Comparison of ENCODE assay signal across 25 cellular contexts in the genomic region with DNA sequence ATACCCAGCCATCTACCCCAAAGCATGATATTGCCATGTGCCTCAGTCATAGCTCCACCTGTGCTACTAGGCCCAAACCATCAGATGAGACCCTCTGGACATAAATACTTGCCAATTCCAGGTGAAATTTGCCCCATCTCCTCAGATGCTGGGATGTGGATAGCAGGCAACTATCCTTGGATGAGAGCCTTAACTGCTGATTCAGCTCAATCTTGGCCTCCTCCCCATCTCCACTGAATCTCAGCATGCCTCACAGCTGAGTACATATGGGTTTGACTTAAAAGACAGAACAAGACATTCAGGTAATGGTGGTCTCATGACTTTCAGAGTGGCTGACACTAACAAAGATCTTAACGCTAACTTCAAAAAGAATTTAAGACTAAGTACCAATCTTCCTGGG. TPM values are rescaled to one million over a fixed set of nuclear protein-coding genes. Genes with fewer than 3 reads are reported as not detected.
DNase-seq lines count a peak whose midpoint lies in the region; ATAC-seq, FAIRE-seq and TF ChIP-seq lines count a peak whose summit lies in the region.
"Had no signal": no experiment of that assay in that cellular context is flagged by ENCODE, and none has a peak within 500 bp of the region (broad histone marks: within the 10 kb centered on the region; RNA-seq: fewer than 3 reads in every experiment).

No MANE protein-coding gene starts in this region.

- TF ChIP-seq POLR2A in HepG2 (IDR thresholded peaks at IDR 0.05; ENCODE audit: insufficient read depth in 1 of 2, low read depth in 2 of 2, low read length in 2 of 2) (no peak), right lobe of liver (IDR thresholded peaks at IDR 0.05) (no peak), K562 (conservative IDR thresholded peaks at IDR 0.05) (no peak)

- H3K79me2 ChIP-seq in HepG2 (ENCODE audit: insufficient read depth, low read length) (no peaks in the 10 kb centered on the region), K562 (ENCODE audit: control insufficient read depth, insufficient read depth, low read length) (no peaks in the 10 kb centered on the region)

- in situ Hi-C loops in HepG2 (cut with HindIII; ENCODE audit: extremely low pct_ligation_motif_present, low pct_unique_long_range_greater_than_20kb): no loop called here
- in situ Hi-C loops in K562 (cut with MboI): no loop called here

- 100% methylated on average over 1 of the region's 1 CpG for WGBS in HepG2 (ENCODE audit: low lambda C conversion rate)
- WGBS in right lobe of liver (ENCODE audit: insufficient coverage, low coverage, low lambda C conversion rate, missing lambda C conversion rate): 73% methylated on average over 1 of the region's 1 CpG
- WGBS in K562 (ENCODE audit: insufficient coverage, low coverage, missing lambda C conversion rate): 0% methylated on average over 1 of the region's 1 CpG

- H4K20me1 ChIP-seq in HepG2 (ENCODE audit: insufficient read depth, low read length): no peaks in the 10 kb centered on the region
- H4K20me1 ChIP-seq in K562 (replicated peaks; ENCODE audit: control insufficient read depth, insufficient read depth, low read length): no peaks in the 10 kb centered on the region
- H4K20me1 ChIP-seq: BLaER1 had no signal

- no peak for TF ChIP-seq RAD21 in HepG2 (CRISPR knock-in tag; IDR thresholded peaks at IDR 0.05)
- TF ChIP-seq RAD21 in K562 (CRISPR knock-in tag; conservative IDR thresholded peaks at IDR 0.05 in 1 of 2, IDR thresholded peaks at IDR 0.05 in 1 of 2): no peak

- no peaks in the 10 kb centered on the region for H3K9me1 ChIP-seq in K562 (ENCODE audit: control insufficient read depth, insufficient read depth, low read length)

- peaks cover 13% of the 10 kb centered on the region for H3K4me1 ChIP-seq in HepG2 (ENCODE audit: insufficient read depth, low read length)
- H3K4me1 ChIP-seq in right lobe of liver: no peaks in the 10 kb centered on the region
- no peaks in the 10 kb centered on the region for H3K4me1 ChIP-seq in K562 (replicated peaks in 1 of 2; ENCODE audit: control insufficient read depth in 2 of 2, insufficient read depth in 2 of 2, low read length in 2 of 2)
- H3K4me1 ChIP-seq: BE2C, BLaER1 had no signal

- intact Hi-C loops in HepG2 (cut with micrococcal nuclease; ENCODE audit: unreplicated experiment): no loop called here
- intact Hi-C loops in right lobe of liver (cut with DNase I): no loop called here
- intact Hi-C loops in K562 (cut with micrococcal nuclease): no loop called here

- FAIRE-seq in HepG2 (lab: Jason Lieb, UNC) (no peak), K562 (lab: Jason Lieb, UNC) (no peak)
- FAIRE-seq: GM12878, GM12892, GM18507 had no signal

- TF ChIP-seq EP300 in HepG2 (IDR thresholded peaks at IDR 0.05; ENCODE audit: low read depth in 2 of 2, low read length in 2 of 2): no peak
- no peak for TF ChIP-seq EP300 in HepG2 (CRISPR knock-in tag; IDR thresholded peaks at IDR 0.05; ENCODE audit: borderline replicate concordance)
- TF ChIP-seq EP300 in K562 (IDR thresholded peaks at IDR 0.05; ENCODE audit: low read length): no peak

- H3K4me3 ChIP-seq in HepG2 (replicated peaks in 1 of 3; ENCODE audit: insufficient read depth in 1 of 3, low read depth in 2 of 3, low read length in 3 of 3) (no peak overlapping the region), right lobe of liver (no peak overlapping the region), K562 (no peak overlapping the region)
- H3K4me3 ChIP-seq: BLaER1, GM12878 had no signal

- H3K9ac ChIP-seq in HepG2 (ENCODE audit: insufficient read depth, low read depth, low read length) (no peak overlapping the region), K562 (ENCODE audit: insufficient read depth in 1 of 2, low read depth in 2 of 2, low read length in 2 of 2) (no peak overlapping the region)
- H3K9ac ChIP-seq: BLaER1 had no signal

- H3K4me2 ChIP-seq in HepG2 (ENCODE audit: low read depth, low read length) (no peak overlapping the region), K562 (ENCODE audit: insufficient read depth, low read length) (no peak overlapping the region)
- H3K4me2 ChIP-seq: BLaER1 had no signal

- TF ChIP-seq CTCF in HepG2 (CRISPR knock-in tag; IDR thresholded peaks at IDR 0.05) (no peak), right lobe of liver (IDR thresholded peaks at IDR 0.05) (no peak), K562 (IDR thresholded peaks at IDR 0.05 in 2 of 3, conservative IDR thresholded peaks at IDR 0.05 in 1 of 3; ENCODE audit: insufficient read depth in 2 of 3, low read depth in 1 of 3, low read length in 3 of 3) (no peak)

- H3K36me3 ChIP-seq in HepG2 (replicated peaks in 1 of 2; ENCODE audit: control insufficient read depth in 1 of 2, insufficient read depth in 2 of 2, low read length in 2 of 2) (no peaks in the 10 kb centered on the region), right lobe of liver (no peaks in the 10 kb centered on the region), K562 (ENCODE audit: control insufficient read depth, insufficient read depth, low read length) (no peaks in the 10 kb centered on the region)
- H3K36me3 ChIP-seq: BE2C, BLaER1 had no signal

- no TSS peak for BruUV-seq in HepG2 (replicated peaks; lab: Mats Ljungman, UMichigan)
- BruUV-seq in K562 (replicated peaks; lab: Mats Ljungman, UMichigan): no TSS peak

- DNase-seq in HepG2 (ENCODE audit: low spot score) (no peak), right lobe of liver (no peak), K562 (ENCODE audit: extremely low read depth in 1 of 4, low spot score in 3 of 4) (no peak), NCI-H2081 treated with DMSO at 0.1 percent for 48 hours (lab: John Stamatoyannopoulos, UW) (no peak), caudate nucleus (lab: John Stamatoyannopoulos, UW) (no peak)
- DNase-seq: ACHN; BE2C; C1 segment of cervical spinal cord; CD4-positive, alpha-beta memory T cell; CD4-positive, CD25-positive, alpha-beta regulatory T cell; CD8-positive, alpha-beta memory T cell; COR-L47; DMS 273 treated with DMSO at 0.1 percent for 48 hours; DMS153; DMS53; DMS79; DND-41; EL; GDM1 had no signal

- CTCF ChIA-PET in HepG2 (lab: Yijun Ruan, JAX; ENCODE audit: low intra/inter-chr PET ratio, low total read pairs): no interaction called here
- CTCF ChIA-PET in K562 (lab: Yijun Ruan, JAX; ENCODE audit: low intra/inter-chr PET ratio): no interaction called here

- no peaks in the 10 kb centered on the region for H3K9me3 ChIP-seq in HepG2 (ENCODE audit: low read length)
- H3K9me3 ChIP-seq in right lobe of liver: no peaks in the 10 kb centered on the region
- no peaks in the 10 kb centered on the region for H3K9me3 ChIP-seq in K562 (replicated peaks; ENCODE audit: control insufficient read depth, insufficient read depth, low read depth, low read length)
- H3K9me3 ChIP-seq: BE2C, BLaER1 had no signal

- POLR2A ChIA-PET in HepG2 (lab: Yijun Ruan, JAX): no interaction called here
- POLR2A ChIA-PET in K562 (lab: Yijun Ruan, JAX): no interaction called here

- H3K27ac ChIP-seq in HepG2 (ENCODE audit: extremely low read length, insufficient read depth, low read length) (no peak overlapping the region), right lobe of liver (no peak overlapping the region), K562 (ENCODE audit: extremely low read depth, low read depth, low read length) (no peak overlapping the region), caudate nucleus (ENCODE audit: low read depth, low read length) (no peak overlapping the region)
- H3K27ac ChIP-seq: 22Rv1, BLaER1 had no signal

- H2AFZ ChIP-seq in HepG2 (ENCODE audit: low read length) (no peak overlapping the region), K562 (ENCODE audit: low read depth, low read length) (no peak overlapping the region)

- ATAC-seq in HepG2 (no peak), right lobe of liver (no peak), K562 (no peak)
- ATAC-seq: GM12878 had no signal

- H3K27me3 ChIP-seq in HepG2 (ENCODE audit: control insufficient read depth in 1 of 2, insufficient read depth in 2 of 2, low read length in 2 of 2): no peaks in the 10 kb centered on the region
- H3K27me3 ChIP-seq in right lobe of liver: no peaks in the 10 kb centered on the region
- H3K27me3 ChIP-seq in K562 (ENCODE audit: control insufficient read depth in 2 of 2, insufficient read depth in 2 of 2, low read length in 2 of 2): no peaks in the 10 kb centered on the region
- H3K27me3 ChIP-seq: BE2C, BLaER1 had no signal

RNA-seq across cellular contexts. Expression of a gene that starts 50.8 kb away (rescaled TPM):
- total RNA-seq in HepG2 (2016; rRNA removed; fragmentation: Illumina TruSeq; extraction: Trizol) (1.6 and 2.4 TPM in 2 replicates), right lobe of liver (1 to 10 TPM; 1.2 to 3.2 (median 1.8) TPM), K562 (2014; rRNA removed) (1.2 and 1.9 TPM in 2 replicates), K562 (2014; rRNA removed; fragmentation: Illumina TruSeq; extraction: Trizol) (3.8 TPM in 2 replicates), K562 (2015; rRNA removed; fragmentation: Illumina TruSeq; extraction: Trizol) (1.9 and 2.2 TPM in 2 replicates), K562 (2021) (2.3 TPM in 2 replicates)
- 0.26 and 0.30 TPM in 2 replicates for total RNA-seq in HepG2 (2016; cell fraction: cytosol; rRNA removed; fragmentation: Illumina TruSeq; extraction: Trizol; ENCODE audit: low read depth)
- 1.5 and 2.8 TPM in 2 replicates for total RNA-seq in HepG2 (2016; cell fraction: insoluble cytoplasmic fraction; rRNA removed; fragmentation: Illumina TruSeq; extraction: Trizol)
- total RNA-seq in HepG2 (2016; cell fraction: membrane; rRNA removed; fragmentation: Illumina TruSeq; extraction: Trizol): 0.68 and 0.69 TPM in 2 replicates
- 1.1 TPM in 2 replicates for total RNA-seq in HepG2 (2016; cell fraction: nucleus; rRNA removed; fragmentation: Illumina TruSeq; extraction: Trizol)
- polyA plus RNA-seq in HepG2 (2011; rRNA removed) (0.28 and 0.30 TPM in 2 replicates), K562 (2011; rRNA removed) (0.69 and 4.1 TPM in 2 replicates), K562 (2014; fragmentation: Illumina TruSeq; extraction: Trizol) (2.2 and 2.7 TPM in 2 replicates), K562 (2014; fragmentation: Nextera tagmentation; extraction: Ambion mirVana) (1 to 10 TPM; 1.7 to 2.1 TPM), K562 (2014; rRNA removed) (2.2 and 3.6 TPM in 2 replicates)
- 0.19 and 0.37 TPM in 2 replicates for polyA plus RNA-seq in HepG2 (2011; cell fraction: cytosol; rRNA removed)
- 0.13 and 0.21 TPM in 2 replicates for polyA plus RNA-seq in HepG2 (2011; cell fraction: nucleus; rRNA removed)
- 0.24 and 0.44 TPM in 2 replicates for polyA plus RNA-seq in HepG2 (2012)
- 0.11 and 0.12 TPM in 2 replicates for polyA plus RNA-seq in HepG2 (2016; cell fraction: cytosol; fragmentation: Illumina TruSeq; extraction: Trizol; ENCODE audit: low read depth)
- polyA plus RNA-seq in HepG2 (2016; cell fraction: insoluble cytoplasmic fraction; fragmentation: Illumina TruSeq; extraction: Trizol; ENCODE audit: low read depth): 2.1 and 2.4 TPM in 2 replicates
- polyA plus RNA-seq in HepG2 (2016; cell fraction: membrane; fragmentation: Illumina TruSeq; extraction: Trizol; ENCODE audit: low read depth): 0.22 and 0.44 TPM in 2 replicates
- 0.86 and 1.0 TPM in 2 replicates for polyA plus RNA-seq in HepG2 (2016; cell fraction: nucleus; fragmentation: Illumina TruSeq; extraction: Trizol; ENCODE audit: insufficient read depth, low read depth)
- 0.28 and 31.6 TPM in 2 replicates for polyA minus RNA-seq in HepG2 (2011; rRNA and poly(A)+ RNA removed; ENCODE audit: low replicate concordance)
- polyA minus RNA-seq in HepG2 (2011; cell fraction: cytosol; rRNA and poly(A)+ RNA removed): not detected in 2 replicates
- polyA minus RNA-seq in HepG2 (2011; cell fraction: nucleus; rRNA and poly(A)+ RNA removed): 0.39 and 1.1 TPM in 2 replicates
- total RNA-seq in K562 (2011; cell fraction: chromatin; rRNA removed; ENCODE audit: low replicate concordance): 1.6 and 4.0 TPM in 2 replicates
- total RNA-seq in K562 (2011; cell fraction: nucleolus; rRNA removed): 0.50 and 0.79 TPM in 2 replicates
- total RNA-seq in K562 (2011; cell fraction: nucleoplasm; rRNA removed): 1.5 and 2.4 TPM in 2 replicates
- 0.31 and 0.72 TPM in 2 replicates for polyA plus RNA-seq in K562 (2011; cell fraction: cytosol; rRNA removed)
- polyA plus RNA-seq in K562 (2011; cell fraction: nucleus; rRNA removed): 0.34 and 1.1 TPM in 2 replicates
- 2.1 and 3.6 TPM in 2 replicates for polyA plus RNA-seq in K562 (2012)
- polyA minus RNA-seq in K562 (2011; rRNA and poly(A)+ RNA removed): 1.1 and 6.2 TPM in 2 replicates
- 0.55 and 1.2 TPM in 2 replicates for polyA minus RNA-seq in K562 (2011; cell fraction: cytosol; rRNA and poly(A)+ RNA removed)
- 0.22 and 0.94 TPM in 2 replicates for polyA minus RNA-seq in K562 (2011; cell fraction: nucleus; rRNA and poly(A)+ RNA removed)
- total RNA-seq: G401 had no signal
